9 cellular contexts compared by ENCODE assay signal in the genomic region with DNA sequence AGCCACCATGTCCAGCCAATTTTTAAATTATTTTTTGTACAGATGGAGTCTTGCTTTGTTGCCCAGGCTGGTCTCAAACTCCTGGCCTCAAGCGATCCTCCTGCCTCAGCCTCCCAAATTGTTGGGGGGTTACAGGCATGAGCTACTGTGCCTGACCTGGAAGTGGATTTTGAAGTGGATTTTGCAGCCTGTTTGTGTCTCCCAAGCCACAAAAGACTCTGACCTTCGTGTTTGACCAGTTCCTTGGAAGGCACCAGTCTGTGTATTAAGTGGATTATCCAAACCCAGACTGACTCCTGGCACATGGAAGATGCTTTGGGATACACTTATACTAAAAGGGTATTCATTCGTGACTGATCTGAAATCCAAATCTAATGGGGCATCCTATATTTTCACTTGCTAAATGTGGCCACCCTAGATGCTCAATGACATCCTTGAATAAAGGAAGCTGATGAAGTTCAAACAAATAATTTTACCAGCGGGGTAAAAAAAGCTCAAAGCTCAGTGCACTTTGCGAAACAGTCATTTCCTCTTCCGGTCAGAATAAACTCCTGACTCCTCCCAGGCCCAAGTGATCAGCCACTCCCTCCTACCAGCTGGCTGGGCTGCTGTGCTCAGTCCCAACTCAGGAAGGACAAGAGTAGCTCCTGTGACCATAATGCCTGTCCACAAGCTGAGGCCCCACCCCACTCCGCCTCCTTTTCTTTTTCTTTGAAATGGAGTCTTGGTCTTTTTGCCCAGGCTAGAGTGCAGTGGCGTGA. TPM values are rescaled to one million over a fixed set of nuclear protein-coding genes. Genes with fewer than 3 reads are reported as not detected.
DNase-seq lines count a peak whose midpoint lies in the region; ATAC-seq and TF ChIP-seq lines count a peak whose summit lies in the region.
"Had no signal": no experiment of that assay in that cellular context is flagged by ENCODE, and none has a peak within 500 bp of the region (broad histone marks: within the 10 kb centered on the region; RNA-seq: fewer than 3 reads in every experiment).

No MANE protein-coding gene starts in this region.

- DNase-seq in CD4-positive, alpha-beta memory T cell = peak; percentile 40 to 58 (median 52)
- peak; percentile 14 for DNase-seq in SHP77 treated with DMSO at 0.1 percent for 48 hours (lab: John Stamatoyannopoulos, UW)
- peak; percentile 69 for DNase-seq in mucosa of gallbladder (ENCODE audit: low spot score)
- no peak for DNase-seq in hippocampal formation (lab: John Stamatoyannopoulos, UW)
- DNase-seq in endodermal cell = no peak

- POLR2A ChIA-PET in CD4-positive, alpha-beta memory T cell (lab: Charles Lee; ENCODE audit: partially characterized antibody) = interaction anchor here (0.6 to 1.8 kb wide), 11 partner anchors 8 to 160 kb away, joined by 3 to 26 read pairs (median 6); partner anchors contain the start of genes GATAD2A and TSSK6

- H3K4me3 Mint-ChIP-seq in CD4-positive, alpha-beta memory T cell = peak overlapping the region in 7 of 8 donors; percentile 50 to 73 (median 54)
- H3K4me3 Mint-ChIP-seq in endodermal cell = no peak overlapping the region
- H3K4me3 Mint-ChIP-seq: neural crest cell had no signal

- H3K27me3 Mint-ChIP-seq in CD4-positive, alpha-beta memory T cell = no peaks in the 10 kb centered on the region
- H3K27me3 Mint-ChIP-seq in endodermal cell (ENCODE audit: insufficient read depth) = no peaks in the 10 kb centered on the region

- H3K4me3 ChIP-seq in CD4-positive, alpha-beta memory T cell (ENCODE audit: low read length in 2 of 2) = no peak overlapping the region
- H3K4me3 ChIP-seq in endodermal cell (ENCODE audit: low read length) = no peak overlapping the region

- no peak for TF ChIP-seq CTCF in endodermal cell (conservative IDR thresholded peaks at IDR 0.05)

- H3K9ac ChIP-seq in endodermal cell (ENCODE audit: extremely low read depth, low read length, poor library complexity, severe bottlenecking) = no peak overlapping the region

- peaks cover 6 to 14% (median 9%) of the 10 kb centered on the region in 4 donors for H3K4me1 Mint-ChIP-seq in CD4-positive, alpha-beta memory T cell
- peaks cover 2% of the 10 kb centered on the region for H3K4me1 Mint-ChIP-seq in endodermal cell

- CTCF ChIA-PET in CD4-positive, alpha-beta memory T cell (lab: Charles Lee; ENCODE audit: partially characterized antibody) = interaction anchor here (0.6 to 4.6 kb wide), 5 partner anchors 10 to 1394 kb away, joined by 3 to 30 read pairs (median 10); partner anchors contain the start of gene GATAD2A

- no peaks in the 10 kb centered on the region for H3K27me3 ChIP-seq in CD4-positive, alpha-beta memory T cell (ENCODE audit: insufficient read depth, low read length)
- H3K27me3 ChIP-seq in endodermal cell (ENCODE audit: control insufficient read depth, insufficient read depth, low read length, poor library complexity, severe bottlenecking) = no peaks in the 10 kb centered on the region

- H3K27ac Mint-ChIP-seq in CD4-positive, alpha-beta memory T cell = peak overlapping the region; percentile 79 to 95 (median 92)
- H3K27ac Mint-ChIP-seq in endodermal cell = no peak overlapping the region

- H3K36me3 Mint-ChIP-seq in CD4-positive, alpha-beta memory T cell = no peaks in the 10 kb centered on the region
- H3K36me3 Mint-ChIP-seq in endodermal cell (ENCODE audit: low read depth) = no peaks in the 10 kb centered on the region

- no peaks in the 10 kb centered on the region for H3K36me3 ChIP-seq in CD4-positive, alpha-beta memory T cell (ENCODE audit: insufficient read depth, low read length)
- H3K36me3 ChIP-seq in endodermal cell (ENCODE audit: control insufficient read depth, insufficient read depth, low read length) = no peaks in the 10 kb centered on the region

- WGBS in endodermal cell (ENCODE audit: insufficient coverage in 1 of 2, insufficient read length in 1 of 2), 2 experiments = 85 to 87% methylated on average over 5 to 8 of the region's 8 CpGs

- H3K9me3 ChIP-seq in CD4-positive, alpha-beta memory T cell (ENCODE audit: control insufficient read depth in 1 of 2, low read length in 2 of 2) = no peaks in the 10 kb centered on the region
- H3K9me3 ChIP-seq in endodermal cell (ENCODE audit: control insufficient read depth, low read length) = no peaks in the 10 kb centered on the region

- peak overlapping the region; percentile 63 for H3K27ac ChIP-seq in CD4-positive, alpha-beta memory T cell (ENCODE audit: low read depth, low read length)
- peak overlapping the region; percentile 77 for H3K27ac ChIP-seq in cingulate gyrus (ENCODE audit: low read depth, low read length)
- no peak overlapping the region for H3K27ac ChIP-seq in endodermal cell (ENCODE audit: low read depth, low read length)

- ATAC-seq in GM19025 (IDR thresholded peaks at IDR 0.05; ENCODE audit: low read depth, unreplicated experiment) = peak; percentile 90
- peak; percentile 92 for ATAC-seq in HG03280 (IDR thresholded peaks at IDR 0.05; ENCODE audit: unreplicated experiment)

- intact Hi-C loops in CD4-positive, alpha-beta memory T cell (cut with micrococcal nuclease) = loop anchor here (1.0 kb wide), 1 partner anchor 12 kb away; no protein-coding TSS in a partner anchor

- H3K4me1 ChIP-seq in CD4-positive, alpha-beta memory T cell (ENCODE audit: insufficient read depth, low read length) = peaks cover 18% of the 10 kb centered on the region
- no peaks in the 10 kb centered on the region for H3K4me1 ChIP-seq in endodermal cell (ENCODE audit: control insufficient read depth, insufficient read depth, low read length)

- no peaks in the 10 kb centered on the region for H3K9me3 Mint-ChIP-seq in CD4-positive, alpha-beta memory T cell
- H3K9me3 Mint-ChIP-seq in endodermal cell = no peaks in the 10 kb centered on the region
- H3K9me3 Mint-ChIP-seq: neural crest cell had no signal

RNA-seq across cellular contexts. Expression of gene GATAD2A, which starts 32.6 kb away (rescaled TPM):
- 100 to 1,000 TPM; 101 to 108 TPM for total RNA-seq in CD4-positive, alpha-beta memory T cell
- polyA plus RNA-seq in CD4-positive, alpha-beta memory T cell = 10 to 100 TPM in 1 of 2 donors, 1 to 10 TPM in 1; 3.8 to 30.6 TPM
- total RNA-seq in mucosa of gallbladder = 110 TPM
- total RNA-seq in endodermal cell = 100 to 1,000 TPM; 115 to 126 TPM
- 62.7 TPM for polyA plus RNA-seq in endodermal cell (2013, experiment 1 of 2)
- polyA plus RNA-seq in endodermal cell (2013, experiment 2 of 2) = 56.7 TPM

RNA-seq across cellular contexts. Expression of gene MAU2, which starts 52.2 kb away (rescaled TPM):
- total RNA-seq in CD4-positive, alpha-beta memory T cell = 100 to 1,000 TPM; 148 to 155 TPM
- 10 to 100 TPM; 18.1 to 25.4 TPM for polyA plus RNA-seq in CD4-positive, alpha-beta memory T cell
- total RNA-seq in mucosa of gallbladder (70.1 TPM), endodermal cell (10 to 100 TPM; 64.1 to 64.3 TPM)
- 44.2 TPM for polyA plus RNA-seq in endodermal cell (2013, experiment 1 of 2)
- 32.0 TPM for polyA plus RNA-seq in endodermal cell (2013, experiment 2 of 2)

RNA-seq across cellular contexts. Expression of gene SUGP1, which starts 52.5 kb away (rescaled TPM):
- total RNA-seq in CD4-positive, alpha-beta memory T cell = 10 to 100 TPM; 84.7 to 97.5 TPM
- 10 to 100 TPM; 18.3 to 34.4 TPM for polyA plus RNA-seq in CD4-positive, alpha-beta memory T cell
- total RNA-seq in mucosa of gallbladder (53.1 TPM), endodermal cell (10 to 100 TPM; 72.2 to 75.5 TPM)
- polyA plus RNA-seq in endodermal cell (2013, experiment 1 of 2) = 62.9 TPM
- 57.0 TPM for polyA plus RNA-seq in endodermal cell (2013, experiment 2 of 2)

Comparison
In these comparisons a context has a peak if more than half of its experiments do, and no peak if none do; other contexts are left out.
1. DNase-seq: peak in CD4-positive, alpha-beta memory T cell (5 of 5), SHP77 treated with DMSO at 0.1 percent for 48 hours (single experiment) and mucosa of gallbladder (single experiment); none in hippocampal formation (0 of 2) and endodermal cell (single experiment).